In genomic region chr3:53269888-53270880, GRCh38 we compare ENCODE assay signal across 8 cellular contexts. TPM values are rescaled to one million over a fixed set of nuclear protein-coding genes. Genes with fewer than 3 reads are reported as not detected.
DNase-seq lines count a peak whose midpoint lies in the region; ATAC-seq, FAIRE-seq and TF ChIP-seq lines count a peak whose summit lies in the region.

No MANE protein-coding gene starts in this region.

- H3K36me3 ChIP-seq in HAP-1 (replicated peaks) = no peaks in the 10 kb centered on the region
- no peaks in the 10 kb centered on the region for H3K36me3 ChIP-seq in esophagus muscularis mucosa
- no peaks in the 10 kb centered on the region for H3K36me3 ChIP-seq in upper lobe of right lung

- peaks cover 20% of the 10 kb centered on the region for H3K4me1 ChIP-seq in HAP-1
- H3K4me1 ChIP-seq in esophagus muscularis mucosa = peaks cover 23 to 37% (median 30%) of the 10 kb centered on the region in 4 donors
- H3K4me1 ChIP-seq in upper lobe of right lung = peaks cover 21% of the 10 kb centered on the region

- WGBS in esophagus muscularis mucosa = 18% methylated on average over 6 of the region's 12 CpGs

- no peak for TF ChIP-seq EP300 in esophagus muscularis mucosa (IDR thresholded peaks at IDR 0.05)

- intact Hi-C loops in esophagus muscularis mucosa (cut with DNase I) = no loop called here
- intact Hi-C loops in upper lobe of right lung (cut with DNase I) = no loop called here

- in situ Hi-C loops in HAP-1 (cut with MboI; ENCODE audit: low sequenced_read_pairs) = no loop called here

- DNase-seq in DMS79 (lab: John Stamatoyannopoulos, UW) (peak; percentile 85), HAP-1 (ENCODE audit: low spot score in 2 of 2) (peak; percentile 59 to 84), NCI-H146 (lab: John Stamatoyannopoulos, UW) (peak; percentile 90), esophagus muscularis mucosa (ENCODE audit: extremely low spot score) (peak; percentile 94), mucosa of gallbladder (ENCODE audit: low spot score) (peak; percentile 93), upper lobe of right lung (peak; percentile 92)

- no peak for TF ChIP-seq POLR2A in esophagus muscularis mucosa (IDR thresholded peaks at IDR 0.05; ENCODE audit: low read depth)

- H3K4me3 ChIP-seq in HAP-1 (no peak overlapping the region), esophagus muscularis mucosa (peak overlapping the region in 2 of 4 donors; percentile 4 to 13), upper lobe of right lung (peak overlapping the region; percentile 20)

- peak overlapping the region; percentile 85 to 90 (median 88) for H3K27ac ChIP-seq in esophagus muscularis mucosa (replicated peaks in 1 of 4)
- H3K27ac ChIP-seq in upper lobe of right lung = peak overlapping the region; percentile 86

- FAIRE-seq in TTC549 (lab: Jason Lieb, UNC) = peak; percentile 95

- H3K9me3 ChIP-seq in HAP-1 (no peaks in the 10 kb centered on the region), esophagus muscularis mucosa (no peaks in the 10 kb centered on the region), upper lobe of right lung (no peaks in the 10 kb centered on the region)

- no peak for TF ChIP-seq CTCF in esophagus muscularis mucosa (IDR thresholded peaks at IDR 0.05)
- no peak for TF ChIP-seq CTCF in upper lobe of right lung (IDR thresholded peaks at IDR 0.05)

- peak; percentile 94 for ATAC-seq in upper lobe of right lung
- ATAC-seq in GM18870 (IDR thresholded peaks at IDR 0.05; ENCODE audit: unreplicated experiment) = no peak

- H3K27me3 ChIP-seq in HAP-1 (ENCODE audit: low read depth) (no peaks in the 10 kb centered on the region), esophagus muscularis mucosa (no peaks in the 10 kb centered on the region), upper lobe of right lung (no peaks in the 10 kb centered on the region)

RNA-seq across cellular contexts. Expression of gene TKT, which starts 14.4 kb away (rescaled TPM):
- total RNA-seq in esophagus muscularis mucosa (100 to 1,000 TPM; 295 to 524 (median 378) TPM), mucosa of gallbladder (396 TPM), upper lobe of right lung (432 TPM)
